ENCODE assay signal across 13 cellular contexts in genomic region chr19:16921766-16922591, GRCh38.
"Had no signal": no experiment of that assay in that cellular context is flagged by ENCODE, and none has a peak within 500 bp of the region (broad histone marks: within the 10 kb centered on the region; RNA-seq: fewer than 3 reads in every experiment).

No MANE protein-coding gene starts in this region.

- ATAC-seq: activated T-cell treated with anti-CD3 and anti-CD28 coated beads, Interleukin-2, amount 50 U/mL, for 4 hours had no signal

- H3K9me3 ChIP-seq: colonic mucosa, neutrophil had no signal

- H3K4me1 ChIP-seq: colonic mucosa, heart right ventricle, stomach had no signal

- H3K36me3 ChIP-seq: colonic mucosa, neutrophil, stomach, thoracic aorta had no signal

- H3K4me3 Mint-ChIP-seq: activated T-cell treated with anti-CD3 and anti-CD28 coated beads, Interleukin-2, amount 50 U/mL, for 4 hours had no signal

- DNase-seq: activated CD4-positive, alpha-beta T cell treated with anti-CD3 and anti-CD28 coated beads, Interleukin-2, amount 50 U/mL, for 4 hours; activated gamma-delta T cell treated with Interleukin-2 at 50 U/mL for 16 hours; activated T-cell treated with anti-CD3 and anti-CD28 coated beads, Interleukin-2, amount 50 U/mL, for 4 hours; caudate nucleus; colonic mucosa; heart right ventricle; kidney glomerular epithelial cell; midbrain; stimulated activated CD4-positive, alpha-beta T cell treated with anti-CD3 and anti-CD28 coated beads, Interleukin-4, amount 100 ng/mL, for 4 hours; stomach had no signal

- H3K27me3 ChIP-seq: colonic mucosa, heart right ventricle, neutrophil, stomach had no signal

- H3K4me3 ChIP-seq: colonic mucosa, heart right ventricle, skin epidermis, stomach, thoracic aorta had no signal

- H3K27ac ChIP-seq: colonic mucosa, heart right ventricle, neutrophil, skin epidermis, stomach, thoracic aorta had no signal
